ENCODE assay signal across 9 cellular contexts in the genomic region with DNA sequence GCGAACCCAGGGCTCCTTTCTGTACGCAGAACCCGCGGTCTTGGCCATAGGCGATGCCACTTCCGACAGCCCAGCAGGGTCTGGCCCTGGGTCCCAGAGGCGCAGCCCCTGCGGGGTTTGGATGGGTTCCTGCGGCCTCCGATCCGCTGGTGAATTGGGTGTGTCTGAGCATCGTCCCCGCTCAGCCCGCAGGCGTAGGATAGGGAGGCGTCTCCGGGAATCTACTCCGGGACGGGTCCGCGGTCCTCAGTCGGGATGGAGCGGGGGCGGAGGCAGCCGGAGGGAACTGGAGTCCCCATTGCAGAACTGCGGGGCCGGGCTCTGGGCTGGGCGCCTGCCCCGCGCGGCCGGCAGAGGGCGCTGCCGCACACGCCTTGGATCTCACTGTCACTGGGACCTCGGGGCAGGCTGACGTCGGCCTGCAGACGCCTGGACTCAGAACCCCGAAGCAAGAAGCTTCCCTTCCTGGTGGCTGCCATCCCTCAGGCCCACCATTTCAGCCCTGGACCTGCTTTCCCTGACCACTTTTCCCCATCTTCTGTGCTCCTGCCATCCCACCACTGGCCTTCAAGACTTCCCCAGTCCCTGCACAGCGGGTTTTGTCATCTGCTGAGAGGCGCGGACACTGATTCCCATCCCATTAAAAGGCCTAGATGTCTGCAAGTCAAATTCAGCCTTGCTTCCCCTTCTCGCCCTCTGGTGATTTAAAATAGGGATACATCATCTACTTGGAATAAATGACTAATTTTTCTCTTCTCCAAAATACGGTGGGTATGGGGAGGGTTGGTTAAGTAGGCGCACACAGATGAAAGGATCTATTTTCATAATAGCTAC. TPM values are rescaled to one million over a fixed set of nuclear protein-coding genes. Genes with fewer than 3 reads are reported as not detected.
A peak's percentile ranks its signal among the peaks of the same experiment; 100 is the strongest.
DNase-seq lines count a peak whose midpoint lies in the region; ATAC-seq, FAIRE-seq and TF ChIP-seq lines count a peak whose summit lies in the region.
"Had no signal": no experiment of that assay in that cellular context is flagged by ENCODE, and none has a peak within 500 bp of the region (broad histone marks: within the 10 kb centered on the region; RNA-seq: fewer than 3 reads in every experiment).

No MANE protein-coding gene starts in this region.

- H3K27ac Mint-ChIP-seq in central memory CD8-positive, alpha-beta T cell (ENCODE audit: low read depth) = no peak overlapping the region

- no peak for FAIRE-seq in kidney (lab: Jason Lieb, UNC)
- FAIRE-seq: G401.6 had no signal

- intact Hi-C loops in kidney (cut with DNase I) = no loop called here

- H3K27me3 Mint-ChIP-seq in central memory CD8-positive, alpha-beta T cell = peaks cover 36% of the 10 kb centered on the region

- peaks cover 24% of the 10 kb centered on the region for H3K4me1 Mint-ChIP-seq in central memory CD8-positive, alpha-beta T cell

- peak; percentile 97 for TF ChIP-seq CTCF in kidney (IDR thresholded peaks at IDR 0.05; ENCODE audit: borderline replicate concordance, extremely low read depth, insufficient read depth)

- H3K27ac ChIP-seq in kidney (ENCODE audit: low read depth in 2 of 2, low read length in 2 of 2) = no peak overlapping the region

- no peaks in the 10 kb centered on the region for H3K9me3 Mint-ChIP-seq in central memory CD8-positive, alpha-beta T cell

- DNase-seq in NCI-H510A treated with DMSO at 0.1 percent for 48 hours (lab: John Stamatoyannopoulos, UW) (peak; percentile 16), NCI-H510A (lab: John Stamatoyannopoulos, UW) (no peak), NCI-H2196 (lab: John Stamatoyannopoulos, UW; ENCODE audit: unreplicated experiment) (peak; percentile 83), kidney (peak; percentile 93)
- DNase-seq in central memory CD8-positive, alpha-beta T cell (ENCODE audit: low spot score in 2 of 2) = peak; percentile 70 to 79
- peak; percentile 66 to 75 for DNase-seq in stimulated activated CD4-positive, alpha-beta T cell treated with anti-CD3 and anti-CD28 coated beads, Interleukin-15, amount 100 ng/mL, for 1 hour (ENCODE audit: low read depth in 1 of 2, low spot score in 1 of 2)

- peak overlapping the region; percentile 57 for H3K4me3 Mint-ChIP-seq in central memory CD8-positive, alpha-beta T cell

- peak overlapping the region; percentile 10 to 52 for H3K4me3 ChIP-seq in kidney (ENCODE audit: low read length in 2 of 2)

- peaks cover 11% of the 10 kb centered on the region for H3K36me3 Mint-ChIP-seq in central memory CD8-positive, alpha-beta T cell (ENCODE audit: insufficient read depth)

- H3K9ac ChIP-seq in kidney (ENCODE audit: low read length in 2 of 2) = peak overlapping the region in 1 of 2 donors; percentile 12

- H3K36me3 ChIP-seq in kidney (ENCODE audit: control insufficient read depth in 1 of 2, insufficient read depth in 2 of 2, low read length in 2 of 2) = no peaks in the 10 kb centered on the region

- H3K4me1 ChIP-seq in kidney (ENCODE audit: control insufficient read depth in 1 of 2, insufficient read depth in 1 of 2, low read depth in 1 of 2, low read length in 2 of 2) = peaks cover 7 to 14% of the 10 kb centered on the region in 2 donors

- no peaks in the 10 kb centered on the region for H3K9me3 ChIP-seq in kidney (ENCODE audit: control insufficient read depth in 1 of 2, low read length in 2 of 2)

- ATAC-seq in HG03045 (IDR thresholded peaks at IDR 0.05; ENCODE audit: unreplicated experiment) = peak; percentile 68
- peak; percentile 73 to 74 for ATAC-seq in activated CD4-positive, CD25-positive, alpha-beta regulatory T cell treated with anti-CD3 and anti-CD28 coated beads, Interleukin-2, amount 50 U/mL, for 24 hours
- ATAC-seq in central memory CD8-positive, alpha-beta T cell (replicated peaks; ENCODE audit: extremely low read depth, poor library complexity, severe bottlenecking) = peak; percentile 85

RNA-seq across cellular contexts. Expression of gene CREB3L1, which starts 38.3 kb away (rescaled TPM):
- 7.3 TPM for total RNA-seq in kidney
- 2.5 TPM for polyA plus RNA-seq in kidney (ENCODE audit: insufficient read depth, low read depth, low replicate concordance)
